Comparison of ENCODE assay signal across 13 cellular contexts in the genomic region with DNA sequence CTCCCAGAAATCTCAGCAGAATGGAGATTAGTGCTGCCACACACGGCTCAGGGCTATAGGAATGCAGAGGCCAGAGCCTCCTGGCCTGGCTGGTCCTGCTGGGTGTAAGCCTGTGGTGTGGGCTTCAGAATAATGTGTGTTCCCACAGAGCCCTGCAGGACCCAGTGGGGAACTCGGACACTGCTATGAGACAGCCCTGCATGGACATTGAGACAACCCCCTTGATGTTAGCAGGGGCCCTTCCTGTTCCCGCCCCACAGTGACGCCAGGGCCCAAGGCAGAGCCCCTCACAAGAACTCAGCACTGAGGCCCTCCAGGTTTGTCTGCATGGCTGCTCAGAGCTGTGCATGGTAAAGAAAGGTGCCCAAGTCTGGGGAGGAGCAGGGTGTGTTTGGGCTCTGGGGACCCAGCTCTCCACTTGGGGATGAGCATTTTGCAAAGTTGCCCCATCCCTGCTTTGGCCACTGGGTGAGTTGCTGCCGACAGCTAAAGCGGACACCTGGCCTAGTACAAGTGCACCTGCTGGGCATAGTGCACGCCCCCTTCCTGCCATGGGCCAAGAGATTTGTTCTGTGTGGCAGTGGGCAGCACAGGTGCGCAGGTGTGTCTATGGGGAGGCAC. TPM values are rescaled to one million over a fixed set of nuclear protein-coding genes. Genes with fewer than 3 reads are reported as not detected.
DNase-seq lines count a peak whose midpoint lies in the region; ATAC-seq, FAIRE-seq and TF ChIP-seq lines count a peak whose summit lies in the region.
"Had no signal": no experiment of that assay in that cellular context is flagged by ENCODE, and none has a peak within 500 bp of the region (broad histone marks: within the 10 kb centered on the region; RNA-seq: fewer than 3 reads in every experiment).

No MANE protein-coding gene starts in this region.

- H3K4me1 Mint-ChIP-seq in effector memory CD8-positive, alpha-beta T cell (ENCODE audit: low read depth in 2 of 2): peaks cover 0 to 5% of the 10 kb centered on the region in 2 donors

- peak overlapping the region; percentile 67 to 86 for H3K27ac Mint-ChIP-seq in effector memory CD8-positive, alpha-beta T cell

- peaks cover 51% of the 10 kb centered on the region for H3K36me3 Mint-ChIP-seq in effector memory CD8-positive, alpha-beta T cell (ENCODE audit: insufficient read depth)

- TF ChIP-seq POLR2A in GM12892 (IDR thresholded peaks at IDR 0.05; ENCODE audit: low read depth, low read length): no peak

- no peak overlapping the region for H3K27ac ChIP-seq in psoas muscle

- H3K27me3 ChIP-seq in psoas muscle (ENCODE audit: insufficient read depth in 3 of 3, low read length in 2 of 3): no peaks in the 10 kb centered on the region
- H3K27me3 ChIP-seq: esophagus squamous epithelium had no signal

- 77 to 83% (median 79%) methylated on average over 8 of the region's 8 CpGs for WGBS in psoas muscle, 3 donors

- peak overlapping the region; percentile 99 for H3K4me3 ChIP-seq in psoas muscle
- H3K4me3 ChIP-seq: K562 had no signal

- DNase-seq in NCI-H748 (lab: John Stamatoyannopoulos, UW; ENCODE audit: unreplicated experiment) (peak; percentile 29), NCI-H748 treated with DMSO at 0.1 percent for 48 hours (lab: John Stamatoyannopoulos, UW) (no peak), NCI-H2196 (lab: John Stamatoyannopoulos, UW; ENCODE audit: unreplicated experiment) (peak; percentile 39), psoas muscle (peak; percentile 7 to 45), NCI-H524 treated with DMSO at 0.1 percent for 48 hours (lab: John Stamatoyannopoulos, UW) (no peak), GM12892 (ENCODE audit: insufficient read length) (no peak)
- no peak for DNase-seq in effector memory CD8-positive, alpha-beta T cell
- no peak for DNase-seq in stimulated activated CD8-positive, alpha-beta memory T cell treated with anti-CD3 and anti-CD28 coated beads, Interleukin-4, amount 100 ng/mL, for 48 hours
- DNase-seq: ACHN; activated CD4-positive, CD25-positive, alpha-beta regulatory T cell; esophagus squamous epithelium; small intestine had no signal

- peaks cover 0 to 5% of the 10 kb centered on the region in 2 donors for H3K36me3 ChIP-seq in psoas muscle (ENCODE audit: insufficient read depth in 1 of 2, low read depth in 1 of 2)

- no peaks in the 10 kb centered on the region for H3K9me3 Mint-ChIP-seq in effector memory CD8-positive, alpha-beta T cell

- H3K4me3 Mint-ChIP-seq in effector memory CD8-positive, alpha-beta T cell: peak overlapping the region; percentile 62 to 72

- no peaks in the 10 kb centered on the region for H3K9me3 ChIP-seq in psoas muscle
- H3K9me3 ChIP-seq: esophagus squamous epithelium had no signal

- FAIRE-seq in GM12892 (lab: Jason Lieb, UNC): no peak
- FAIRE-seq: K562, small intestine had no signal

- peaks cover 53% of the 10 kb centered on the region for H3K4me1 ChIP-seq in psoas muscle

- intact Hi-C loops in psoas muscle (cut with DNase I): no loop called here

- ATAC-seq in effector memory CD8-positive, alpha-beta T cell (replicated peaks): no peak
- no peak for ATAC-seq in psoas muscle
- ATAC-seq: K562 had no signal

- no peaks in the 10 kb centered on the region for H3K27me3 Mint-ChIP-seq in effector memory CD8-positive, alpha-beta T cell

- TF ChIP-seq CTCF in psoas muscle (IDR thresholded peaks at IDR 0.05): no peak

RNA-seq across cellular contexts. Expression of a gene that starts 1.9 kb away (rescaled TPM):
- total RNA-seq in psoas muscle: 10 to 100 TPM; 18.8 to 36.7 (median 35.3) TPM
- 10 to 100 TPM; 15.4 to 29.9 (median 23.3) TPM for polyA plus RNA-seq in psoas muscle
- 5.0 TPM for polyA plus RNA-seq in GM12892 (2012; ENCODE audit: missing spikeins)

RNA-seq across cellular contexts. Expression of a gene that starts 21.9 kb away (rescaled TPM):
- total RNA-seq in psoas muscle: 1 to 10 TPM; 4.2 to 7.4 (median 5.1) TPM
- polyA plus RNA-seq in psoas muscle: 10 to 100 TPM in 1 of 3 donors, 1 to 10 TPM in 2; 5.3 to 16.1 (median 5.8) TPM
- polyA plus RNA-seq in GM12892 (2012; ENCODE audit: missing spikeins): 14.5 TPM

RNA-seq across cellular contexts. Expression of a gene that starts 21.9 kb away (rescaled TPM):
- total RNA-seq in psoas muscle: 1 to 10 TPM in 3 of 4 donors, under 1 TPM in 1; 0.84 to 3.0 (median 1.8) TPM
- under 1 TPM; 0.44 to 0.95 (median 0.80) TPM for polyA plus RNA-seq in psoas muscle
- 1.5 TPM for polyA plus RNA-seq in GM12892 (2012; ENCODE audit: missing spikeins)

Comparison
In these comparisons a context has a peak if more than half of its experiments do, and no peak if none do; other contexts are left out.
1. DNase-seq: peak in NCI-H748 (single experiment), NCI-H2196 (single experiment) and psoas muscle (2 of 2); none in NCI-H748 treated with DMSO at 0.1 percent for 48 hours (single experiment), effector memory CD8-positive, alpha-beta T cell (0 of 3), NCI-H524 treated with DMSO at 0.1 percent for 48 hours (single experiment), GM12892 (single experiment) and stimulated activated CD8-positive, alpha-beta memory T cell treated with anti-CD3 and anti-CD28 coated beads, Interleukin-4, amount 100 ng/mL, for 48 hours (single experiment).